In genomic region chr2:108412995-108413726, GRCh38 we compare ENCODE assay signal across 1 cellular context.
A peak's percentile ranks its signal among the peaks of the same experiment; 100 is the strongest.
TF ChIP-seq lines count a peak whose summit lies in the region.

No MANE protein-coding gene starts in this region.

TF ChIP-seq in HepG2, 621 proteins besides CTCF, POLR2A, EP300 and RAD21 (continued from another document):
- peak; percentile 58; the same call in 1 of the 2 replicates for TF ChIP-seq NFIC (IDR thresholded peaks at IDR 0.05; ENCODE audit: low read length)
- no peak for TF ChIP-seq ZNF337 (CRISPR knock-in tag; IDR thresholded peaks at IDR 0.05; ENCODE audit: borderline replicate concordance, low read depth)
- no peak for TF ChIP-seq TBP (CRISPR knock-in tag; IDR thresholded peaks at IDR 0.05)
- no peak for TF ChIP-seq SKIL (CRISPR knock-in tag; IDR thresholded peaks at IDR 0.05; ENCODE audit: borderline replicate concordance)
- 0 out of 2 replicates have a peak, but pooled peaks have one; percentile 21 for TF ChIP-seq RARA (CRISPR knock-in tag; IDR thresholded peaks at IDR 0.05)
- no peak for TF ChIP-seq ZNF335 (CRISPR knock-in tag; IDR thresholded peaks at IDR 0.05)
- TF ChIP-seq ZNF343 (CRISPR knock-in tag; IDR thresholded peaks at IDR 0.05), result no peak
- TF ChIP-seq PCBP2 (optimal IDR thresholded peaks at IDR 0.05; ENCODE audit: low read depth, low read length, poor library complexity, severe bottlenecking), result no peak
- TF ChIP-seq RNF219 (CRISPR knock-in tag; IDR thresholded peaks at IDR 0.05), result no peak
- TF ChIP-seq CERS6 (CRISPR knock-in tag; IDR thresholded peaks at IDR 0.05), result no peak
- TF ChIP-seq FOSL2 (CRISPR knock-in tag; IDR thresholded peaks at IDR 0.05), result peak; percentile 43
- no peak for TF ChIP-seq ZNF484 (CRISPR knock-in tag; IDR thresholded peaks at IDR 0.05; ENCODE audit: borderline replicate concordance, low read depth)
- TF ChIP-seq ZNF326 (CRISPR knock-in tag; IDR thresholded peaks at IDR 0.05; ENCODE audit: borderline replicate concordance), result no peak
- TF ChIP-seq NCOA5 (CRISPR knock-in tag; IDR thresholded peaks at IDR 0.05), result no peak
- TF ChIP-seq ZNF644 (CRISPR knock-in tag; IDR thresholded peaks at IDR 0.05; ENCODE audit: low read depth), result no peak
- TF ChIP-seq KLF12 (CRISPR knock-in tag; IDR thresholded peaks at IDR 0.05; ENCODE audit: borderline replicate concordance), result no peak
- no peak for TF ChIP-seq SIX1 (CRISPR knock-in tag; IDR thresholded peaks at IDR 0.05; ENCODE audit: borderline replicate concordance)
- no peak for TF ChIP-seq ZZZ3 (CRISPR knock-in tag; IDR thresholded peaks at IDR 0.05; ENCODE audit: borderline replicate concordance)
- no peak for TF ChIP-seq AGO2 (optimal IDR thresholded peaks at IDR 0.05; ENCODE audit: low read depth, low read length)
- no peak for TF ChIP-seq ATF7 (IDR thresholded peaks at IDR 0.05)
- TF ChIP-seq ATF7 (CRISPR knock-in tag; IDR thresholded peaks at IDR 0.05), result no peak
- TF ChIP-seq TOE1 (CRISPR knock-in tag; IDR thresholded peaks at IDR 0.05), result no peak
- TF ChIP-seq HES4 (CRISPR knock-in tag; IDR thresholded peaks at IDR 0.05; ENCODE audit: borderline replicate concordance), result no peak
- TF ChIP-seq KDM4B (CRISPR knock-in tag; IDR thresholded peaks at IDR 0.05), result no peak
- TF ChIP-seq ATAD3A (CRISPR knock-in tag; IDR thresholded peaks at IDR 0.05), result no peak
- no peak for TF ChIP-seq NFAT5 (CRISPR knock-in tag; IDR thresholded peaks at IDR 0.05)
